14 cellular contexts compared by ENCODE assay signal in genomic region chr5:160701403-160701802, GRCh38.
DNase-seq lines count a peak whose midpoint lies in the region; ATAC-seq and TF ChIP-seq lines count a peak whose summit lies in the region.
"Had no signal": no experiment of that assay in that cellular context is flagged by ENCODE, and none has a peak within 500 bp of the region (broad histone marks: within the 10 kb centered on the region; RNA-seq: fewer than 3 reads in every experiment).

No MANE protein-coding gene starts in this region.

- H3K4me1 ChIP-seq in upper lobe of right lung, result no peaks in the 10 kb centered on the region
- H3K4me1 ChIP-seq: A549 had no signal

- no peak overlapping the region for H3K4me3 Mint-ChIP-seq in CD14-positive monocyte
- H3K4me3 Mint-ChIP-seq: CD4-positive, CD25-positive, alpha-beta regulatory T cell; H9; IgD-negative memory B cell had no signal

- peaks cover 43% of the 10 kb centered on the region for H3K4me1 Mint-ChIP-seq in CD14-positive monocyte
- H3K4me1 Mint-ChIP-seq: CD4-positive, CD25-positive, alpha-beta regulatory T cell; H9 had no signal

- H3K27me3 ChIP-seq in upper lobe of right lung, result no peaks in the 10 kb centered on the region

- H3K9me3 Mint-ChIP-seq in CD14-positive monocyte, result peaks cover 0 to 7% (median 2%) of the 10 kb centered on the region in 7 donors
- H3K9me3 Mint-ChIP-seq: IgD-negative memory B cell had no signal

- H3K36me3 ChIP-seq in upper lobe of right lung, result no peaks in the 10 kb centered on the region

- H3K9me3 ChIP-seq in upper lobe of right lung, result no peaks in the 10 kb centered on the region
- H3K9me3 ChIP-seq: A549 had no signal

- H3K27ac Mint-ChIP-seq in CD14-positive monocyte, result peak overlapping the region; percentile 60 to 92 (median 88)
- H3K27ac Mint-ChIP-seq: CD4-positive, CD25-positive, alpha-beta regulatory T cell had no signal

- no peak for DNase-seq in CD14-positive monocyte (ENCODE audit: low spot score)
- peak; percentile 30 for DNase-seq in NB4 (ENCODE audit: low read depth)
- DNase-seq in omental fat pad (ENCODE audit: low spot score), result no peak
- DNase-seq in upper lobe of right lung, result no peak
- no peak for DNase-seq in stimulated activated CD4-positive, alpha-beta T cell treated with anti-CD3 and anti-CD28 coated beads, Interleukin-15, amount 100 ng/mL, for 24 hours
- no peak for DNase-seq in NCI-H2171 (lab: John Stamatoyannopoulos, UW)
- no peak for DNase-seq in GM19240 (ENCODE audit: insufficient read length, low spot score)
- DNase-seq: CD4-positive, CD25-positive, alpha-beta regulatory T cell; DMS53; GF-D8; GOT3; H9 had no signal

- no peak for TF ChIP-seq POLR2A in NB4 (IDR thresholded peaks at IDR 0.05; ENCODE audit: extremely low read depth, insufficient read length)

- peaks cover 0 to 3% (median 2%) of the 10 kb centered on the region in 3 donors for H3K27me3 Mint-ChIP-seq in CD14-positive monocyte (ENCODE audit: low read depth in 3 of 3)

- ATAC-seq in omental fat pad (ENCODE audit: low FRiP score) (peak; percentile 5), upper lobe of right lung (peak; percentile 14)
- ATAC-seq: A549 had no signal

- TF ChIP-seq CTCF in CD14-positive monocyte (IDR thresholded peaks at IDR 0.05) (no peak), NB4 (IDR thresholded peaks at IDR 0.05; ENCODE audit: low read depth, low read length) (no peak), omental fat pad (IDR thresholded peaks at IDR 0.05) (no peak), upper lobe of right lung (IDR thresholded peaks at IDR 0.05) (no peak)

- H3K4me3 ChIP-seq in NB4 (ENCODE audit: low read depth, low read length) (no peak overlapping the region), upper lobe of right lung (no peak overlapping the region)
- H3K4me3 ChIP-seq: A549 had no signal

- no peak overlapping the region for H3K27ac ChIP-seq in upper lobe of right lung
- H3K27ac ChIP-seq: A549 had no signal

- H3K36me3 Mint-ChIP-seq in CD14-positive monocyte, result no peaks in the 10 kb centered on the region
- H3K36me3 Mint-ChIP-seq: CD4-positive, CD25-positive, alpha-beta regulatory T cell; IgD-negative memory B cell had no signal

- intact Hi-C loops in CD14-positive monocyte (cut with micrococcal nuclease) (loop anchor here in 1 of 2 donors (10.0 kb wide), 1 partner anchor 93 kb away; no protein-coding TSS in a partner anchor), upper lobe of right lung (cut with DNase I) (no loop called here)
